ENCODE assay signal across 1 cellular context in the genomic region with DNA sequence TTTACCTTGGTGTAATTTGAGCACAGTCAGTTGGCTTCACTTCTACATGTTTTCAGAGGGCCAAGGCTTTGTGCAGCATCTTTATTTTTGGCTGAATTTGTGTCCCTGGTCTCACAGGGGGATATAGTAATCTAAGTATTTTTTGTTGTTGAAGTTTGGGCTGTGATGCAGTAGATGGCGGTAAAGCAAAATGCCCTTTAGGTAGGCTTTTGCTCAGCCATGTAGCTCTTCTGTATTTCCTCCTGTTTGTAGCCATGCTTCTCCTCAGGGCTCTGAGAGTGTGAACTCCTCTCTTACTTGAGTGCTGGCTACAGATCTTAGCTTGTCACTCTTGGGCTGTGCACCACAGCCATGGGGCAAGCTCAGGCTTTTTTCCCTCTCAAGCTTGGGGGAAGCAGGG.
TF ChIP-seq lines count a peak whose summit lies in the region.

No MANE protein-coding gene starts in this region.

TF ChIP-seq in GM23338, 12 proteins besides CTCF, POLR2A, EP300 and RAD21 (continued from another document):
- TF ChIP-seq, protein P1, sequence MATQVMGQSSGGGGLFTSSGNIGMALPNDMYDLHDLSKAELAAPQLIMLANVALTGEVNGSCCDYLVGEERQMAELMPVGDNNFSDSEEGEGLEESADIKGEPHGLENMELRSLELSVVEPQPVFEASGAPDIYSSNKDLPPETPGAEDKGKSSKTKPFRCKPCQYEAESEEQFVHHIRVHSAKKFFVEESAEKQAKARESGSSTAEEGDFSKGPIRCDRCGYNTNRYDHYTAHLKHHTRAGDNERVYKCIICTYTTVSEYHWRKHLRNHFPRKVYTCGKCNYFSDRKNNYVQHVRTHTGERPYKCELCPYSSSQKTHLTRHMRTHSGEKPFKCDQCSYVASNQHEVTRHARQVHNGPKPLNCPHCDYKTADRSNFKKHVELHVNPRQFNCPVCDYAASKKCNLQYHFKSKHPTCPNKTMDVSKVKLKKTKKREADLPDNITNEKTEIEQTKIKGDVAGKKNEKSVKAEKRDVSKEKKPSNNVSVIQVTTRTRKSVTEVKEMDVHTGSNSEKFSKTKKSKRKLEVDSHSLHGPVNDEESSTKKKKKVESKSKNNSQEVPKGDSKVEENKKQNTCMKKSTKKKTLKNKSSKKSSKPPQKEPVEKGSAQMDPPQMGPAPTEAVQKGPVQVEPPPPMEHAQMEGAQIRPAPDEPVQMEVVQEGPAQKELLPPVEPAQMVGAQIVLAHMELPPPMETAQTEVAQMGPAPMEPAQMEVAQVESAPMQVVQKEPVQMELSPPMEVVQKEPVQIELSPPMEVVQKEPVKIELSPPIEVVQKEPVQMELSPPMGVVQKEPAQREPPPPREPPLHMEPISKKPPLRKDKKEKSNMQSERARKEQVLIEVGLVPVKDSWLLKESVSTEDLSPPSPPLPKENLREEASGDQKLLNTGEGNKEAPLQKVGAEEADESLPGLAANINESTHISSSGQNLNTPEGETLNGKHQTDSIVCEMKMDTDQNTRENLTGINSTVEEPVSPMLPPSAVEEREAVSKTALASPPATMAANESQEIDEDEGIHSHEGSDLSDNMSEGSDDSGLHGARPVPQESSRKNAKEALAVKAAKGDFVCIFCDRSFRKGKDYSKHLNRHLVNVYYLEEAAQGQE (IDR thresholded peaks at IDR 0.05; ENCODE audit: unreplicated experiment) = no peak
- TF ChIP-seq NANOG (IDR thresholded peaks at IDR 0.05; ENCODE audit: borderline replicate concordance) = no peak
- TF ChIP-seq ZNF114 (CRISPR knock-in tag; IDR thresholded peaks at IDR 0.05) = no peak
- no peak for TF ChIP-seq EZH2 (IDR thresholded peaks at IDR 0.05; ENCODE audit: low read depth, unreplicated experiment)
- TF ChIP-seq, protein P2, sequence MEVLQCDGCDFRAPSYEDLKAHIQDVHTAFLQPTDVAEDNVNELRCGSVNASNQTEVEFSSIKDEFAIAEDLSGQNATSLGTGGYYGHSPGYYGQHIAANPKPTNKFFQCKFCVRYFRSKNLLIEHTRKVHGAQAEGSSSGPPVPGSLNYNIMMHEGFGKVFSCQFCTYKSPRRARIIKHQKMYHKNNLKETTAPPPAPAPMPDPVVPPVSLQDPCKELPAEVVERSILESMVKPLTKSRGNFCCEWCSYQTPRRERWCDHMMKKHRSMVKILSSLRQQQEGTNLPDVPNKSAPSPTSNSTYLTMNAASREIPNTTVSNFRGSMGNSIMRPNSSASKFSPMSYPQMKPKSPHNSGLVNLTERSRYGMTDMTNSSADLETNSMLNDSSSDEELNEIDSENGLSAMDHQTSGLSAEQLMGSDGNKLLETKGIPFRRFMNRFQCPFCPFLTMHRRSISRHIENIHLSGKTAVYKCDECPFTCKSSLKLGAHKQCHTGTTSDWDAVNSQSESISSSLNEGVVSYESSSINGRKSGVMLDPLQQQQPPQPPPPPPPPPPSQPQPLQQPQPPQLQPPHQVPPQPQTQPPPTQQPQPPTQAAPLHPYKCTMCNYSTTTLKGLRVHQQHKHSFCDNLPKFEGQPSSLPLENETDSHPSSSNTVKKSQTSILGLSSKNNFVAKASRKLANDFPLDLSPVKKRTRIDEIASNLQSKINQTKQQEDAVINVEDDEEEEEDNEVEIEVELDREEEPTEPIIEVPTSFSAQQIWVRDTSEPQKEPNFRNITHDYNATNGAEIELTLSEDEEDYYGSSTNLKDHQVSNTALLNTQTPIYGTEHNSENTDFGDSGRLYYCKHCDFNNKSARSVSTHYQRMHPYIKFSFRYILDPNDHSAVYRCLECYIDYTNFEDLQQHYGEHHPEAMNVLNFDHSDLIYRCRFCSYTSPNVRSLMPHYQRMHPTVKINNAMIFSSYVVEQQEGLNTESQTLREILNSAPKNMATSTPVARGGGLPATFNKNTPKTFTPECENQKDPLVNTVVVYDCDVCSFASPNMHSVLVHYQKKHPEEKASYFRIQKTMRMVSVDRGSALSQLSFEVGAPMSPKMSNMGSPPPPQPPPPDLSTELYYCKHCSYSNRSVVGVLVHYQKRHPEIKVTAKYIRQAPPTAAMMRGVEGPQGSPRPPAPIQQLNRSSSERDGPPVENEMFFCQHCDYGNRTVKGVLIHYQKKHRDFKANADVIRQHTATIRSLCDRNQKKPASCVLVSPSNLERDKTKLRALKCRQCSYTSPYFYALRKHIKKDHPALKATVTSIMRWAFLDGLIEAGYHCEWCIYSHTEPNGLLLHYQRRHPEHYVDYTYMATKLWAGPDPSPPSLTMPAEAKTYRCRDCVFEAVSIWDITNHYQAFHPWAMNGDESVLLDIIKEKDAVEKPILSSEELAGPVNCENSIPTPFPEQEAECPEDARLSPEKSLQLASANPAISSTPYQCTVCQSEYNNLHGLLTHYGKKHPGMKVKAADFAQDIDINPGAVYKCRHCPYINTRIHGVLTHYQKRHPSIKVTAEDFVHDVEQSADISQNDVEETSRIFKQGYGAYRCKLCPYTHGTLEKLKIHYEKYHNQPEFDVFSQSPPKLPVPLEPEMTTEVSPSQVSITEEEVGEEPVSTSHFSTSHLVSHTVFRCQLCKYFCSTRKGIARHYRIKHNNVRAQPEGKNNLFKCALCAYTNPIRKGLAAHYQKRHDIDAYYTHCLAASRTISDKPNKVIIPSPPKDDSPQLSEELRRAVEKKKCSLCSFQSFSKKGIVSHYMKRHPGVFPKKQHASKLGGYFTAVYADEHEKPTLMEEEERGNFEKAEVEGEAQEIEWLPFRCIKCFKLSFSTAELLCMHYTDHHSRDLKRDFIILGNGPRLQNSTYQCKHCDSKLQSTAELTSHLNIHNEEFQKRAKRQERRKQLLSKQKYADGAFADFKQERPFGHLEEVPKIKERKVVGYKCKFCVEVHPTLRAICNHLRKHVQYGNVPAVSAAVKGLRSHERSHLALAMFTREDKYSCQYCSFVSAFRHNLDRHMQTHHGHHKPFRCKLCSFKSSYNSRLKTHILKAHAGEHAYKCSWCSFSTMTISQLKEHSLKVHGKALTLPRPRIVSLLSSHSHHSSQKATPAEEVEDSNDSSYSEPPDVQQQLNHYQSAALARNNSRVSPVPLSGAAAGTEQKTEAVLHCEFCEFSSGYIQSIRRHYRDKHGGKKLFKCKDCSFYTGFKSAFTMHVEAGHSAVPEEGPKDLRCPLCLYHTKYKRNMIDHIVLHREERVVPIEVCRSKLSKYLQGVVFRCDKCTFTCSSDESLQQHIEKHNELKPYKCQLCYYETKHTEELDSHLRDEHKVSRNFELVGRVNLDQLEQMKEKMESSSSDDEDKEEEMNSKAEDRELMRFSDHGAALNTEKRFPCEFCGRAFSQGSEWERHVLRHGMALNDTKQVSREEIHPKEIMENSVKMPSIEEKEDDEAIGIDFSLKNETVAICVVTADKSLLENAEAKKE (CRISPR knock-in tag; IDR thresholded peaks at IDR 0.05) = no peak
- TF ChIP-seq, protein P3, sequence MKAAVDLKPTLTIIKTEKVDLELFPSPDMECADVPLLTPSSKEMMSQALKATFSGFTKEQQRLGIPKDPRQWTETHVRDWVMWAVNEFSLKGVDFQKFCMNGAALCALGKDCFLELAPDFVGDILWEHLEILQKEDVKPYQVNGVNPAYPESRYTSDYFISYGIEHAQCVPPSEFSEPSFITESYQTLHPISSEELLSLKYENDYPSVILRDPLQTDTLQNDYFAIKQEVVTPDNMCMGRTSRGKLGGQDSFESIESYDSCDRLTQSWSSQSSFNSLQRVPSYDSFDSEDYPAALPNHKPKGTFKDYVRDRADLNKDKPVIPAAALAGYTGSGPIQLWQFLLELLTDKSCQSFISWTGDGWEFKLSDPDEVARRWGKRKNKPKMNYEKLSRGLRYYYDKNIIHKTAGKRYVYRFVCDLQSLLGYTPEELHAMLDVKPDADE (IDR thresholded peaks at IDR 0.05) = no peak
- no peak for TF ChIP-seq EZH2phosphoT487 (IDR thresholded peaks at IDR 0.05; ENCODE audit: unreplicated experiment)
- no peak for TF ChIP-seq STAT1 (IDR thresholded peaks at IDR 0.05; ENCODE audit: unreplicated experiment)
